In the genomic region with DNA sequence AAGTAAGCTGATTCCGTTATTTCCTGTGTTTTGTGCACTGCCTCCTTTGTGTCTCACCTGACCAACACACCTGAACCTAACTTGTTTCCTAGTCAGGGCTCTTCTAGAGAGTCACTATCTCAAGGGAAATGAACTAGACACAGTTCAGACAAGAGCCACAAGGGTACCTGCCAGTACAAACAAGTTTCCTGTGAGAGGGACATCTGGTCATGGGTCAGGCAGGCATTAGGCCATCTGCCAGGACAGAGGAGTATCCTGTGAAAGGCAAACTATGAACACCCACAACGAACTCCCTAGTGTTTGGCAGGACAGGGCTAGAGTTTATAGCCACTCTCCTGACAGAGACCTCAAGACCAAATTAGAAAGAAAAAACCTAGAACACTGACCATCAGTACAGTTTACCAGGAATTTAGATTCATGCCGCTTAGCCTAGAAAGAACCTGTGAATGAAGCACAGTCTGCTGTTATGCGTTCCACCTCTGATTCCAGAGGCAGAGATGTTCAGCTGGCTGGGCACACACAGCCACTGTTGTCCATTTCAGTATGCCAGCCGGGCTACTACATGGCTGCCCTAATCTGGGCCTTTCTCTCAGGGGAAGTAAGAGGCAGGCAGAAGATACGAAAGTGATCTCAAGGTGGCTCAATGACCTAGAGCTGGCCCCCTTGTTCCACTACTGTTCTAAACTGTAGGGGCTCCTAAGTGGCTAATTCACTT, we compare ENCODE assay signal across 13 cellular contexts. TPM values are rescaled to one million over a fixed set of nuclear protein-coding genes. Genes with fewer than 3 reads are reported as not detected.
A peak's percentile ranks its signal among the peaks of the same experiment; 100 is the strongest.
DNase-seq lines count a peak whose midpoint lies in the region; ATAC-seq, FAIRE-seq and TF ChIP-seq lines count a peak whose summit lies in the region.
"Had no signal": no experiment of that assay in that cellular context is flagged by ENCODE, and none has a peak within 500 bp of the region (broad histone marks: within the 10 kb centered on the region; RNA-seq: fewer than 3 reads in every experiment).

No MANE protein-coding gene starts in this region.

- no peak for FAIRE-seq in GM12878 (lab: Jason Lieb, UNC)

- H4K20me1 ChIP-seq in GM12878 (ENCODE audit: control insufficient read depth, insufficient read depth), result no peaks in the 10 kb centered on the region; the same call in 1 of the 2 replicates

- H3K4me1 Mint-ChIP-seq in CD4-positive, CD25-positive, alpha-beta regulatory T cell, result peaks cover 7 to 17% (median 14%) of the 10 kb centered on the region in 4 donors
- peaks cover 2% of the 10 kb centered on the region for H3K4me1 Mint-ChIP-seq in memory B cell
- H3K4me1 Mint-ChIP-seq: neural progenitor cell had no signal

- no peak overlapping the region for H3K4me3 Mint-ChIP-seq in CD4-positive, CD25-positive, alpha-beta regulatory T cell
- no peak overlapping the region for H3K4me3 Mint-ChIP-seq in memory B cell
- H3K4me3 Mint-ChIP-seq: neural progenitor cell had no signal

- RAD21 ChIA-PET in GM12878 (lab: Charles Lee; ENCODE audit: unreplicated experiment), result interaction anchor here (0.6 kb wide), 1 partner anchor 14 kb away, joined by 4 read pairs; no protein-coding TSS in a partner anchor

- no peaks in the 10 kb centered on the region for H3K27me3 ChIP-seq in CD4-positive, CD25-positive, alpha-beta regulatory T cell (ENCODE audit: control insufficient read depth, insufficient read depth, low read length)
- no peaks in the 10 kb centered on the region for H3K27me3 ChIP-seq in GM12878 (replicated peaks in 1 of 2; ENCODE audit: control insufficient read depth in 2 of 2, insufficient read depth in 2 of 2, low read length in 1 of 2)
- H3K27me3 ChIP-seq: hepatocyte, neural progenitor cell, vagina had no signal

- TF ChIP-seq POLR2A in GM12878 (IDR thresholded peaks at IDR 0.05; ENCODE audit: low read depth, low read length), result no peak

- peak in 1 of 3 donors; percentile 20 for DNase-seq in CD4-positive, CD25-positive, alpha-beta regulatory T cell
- DNase-seq in GM12878 (ENCODE audit: low read depth, low spot score) (no peak), memory B cell (ENCODE audit: low spot score in 2 of 2) (no peak), AML-193 (lab: John Stamatoyannopoulos, UW) (no peak), globus pallidus (ENCODE audit: low spot score) (no peak)
- DNase-seq in activated CD4-positive, CD25-positive, alpha-beta regulatory T cell treated with anti-CD3 and anti-CD28 coated beads, Interleukin-2, amount 50 U/mL, for 72 hours, result no peak
- DNase-seq: DND-41, NCI-H2029 had no signal

- H3K27ac ChIP-seq in CD4-positive, CD25-positive, alpha-beta regulatory T cell (ENCODE audit: insufficient read depth, low read length, poor library complexity, severe bottlenecking), result no peak overlapping the region
- H3K27ac ChIP-seq in GM12878 (ENCODE audit: control insufficient read depth, insufficient read depth), result peak overlapping the region; percentile 25
- H3K27ac ChIP-seq: hepatocyte, neural progenitor cell, vagina had no signal

- ATAC-seq in CD4-positive, CD25-positive, alpha-beta regulatory T cell (ENCODE audit: low read depth in 2 of 2), result no peak
- ATAC-seq in HG02885 (IDR thresholded peaks at IDR 0.05; ENCODE audit: poor library complexity, unreplicated experiment) (peak; percentile 7), GM12878 (no peak; the same call in 2 of the 3 replicates), memory B cell (ENCODE audit: low read depth) (no peak), GM18517 (IDR thresholded peaks at IDR 0.05; ENCODE audit: unreplicated experiment) (no peak)

- CTCF ChIA-PET in GM12878 (lab: Yijun Ruan, JAX), result interaction anchor here (4.9 kb wide), 1 partner anchor 24 kb away, joined by 24 read pairs; no protein-coding TSS in a partner anchor

- POLR2A ChIA-PET in GM12878 (lab: Charles Lee), result no interaction called here

- H3K4me1 ChIP-seq in CD4-positive, CD25-positive, alpha-beta regulatory T cell (ENCODE audit: control insufficient read depth, insufficient read depth, low read length, poor library complexity, severe bottlenecking), result no peaks in the 10 kb centered on the region
- H3K4me1 ChIP-seq in GM12878 (ENCODE audit: control insufficient read depth, insufficient read depth, low read length), result peaks cover 9% of the 10 kb centered on the region
- H3K4me1 ChIP-seq: neural progenitor cell, vagina had no signal

- no peak for TF ChIP-seq RAD21 in GM12878 (IDR thresholded peaks at IDR 0.05; ENCODE audit: insufficient read depth, low read depth, low read length)

- H3K9me3 ChIP-seq in CD4-positive, CD25-positive, alpha-beta regulatory T cell (ENCODE audit: control insufficient read depth in 2 of 2, low read length in 2 of 2), result no peaks in the 10 kb centered on the region
- H3K9me3 ChIP-seq in GM12878 (replicated peaks; ENCODE audit: control insufficient read depth, insufficient read depth, low read length), result no peaks in the 10 kb centered on the region
- H3K9me3 ChIP-seq: vagina had no signal

- H3K79me2 ChIP-seq in GM12878 (ENCODE audit: control insufficient read depth, insufficient read depth, low read length), result no peaks in the 10 kb centered on the region
- H3K79me2 ChIP-seq: hepatocyte had no signal

- BruUV-seq in GM12878 (replicated peaks; lab: Mats Ljungman, UMichigan), result no TSS peak

- H3K4me2 ChIP-seq in GM12878 (ENCODE audit: control insufficient read depth, insufficient read depth), result no peak overlapping the region; the same call in 1 of the 2 replicates
- H3K4me2 ChIP-seq: hepatocyte, neural progenitor cell had no signal

- H3K27me3 Mint-ChIP-seq in CD4-positive, CD25-positive, alpha-beta regulatory T cell, result no peaks in the 10 kb centered on the region
- no peaks in the 10 kb centered on the region for H3K27me3 Mint-ChIP-seq in memory B cell

- SMC1A ChIA-PET in GM12878 (lab: Charles Lee; ENCODE audit: uncharacterized antibody, unreplicated experiment), result interaction anchor here (1.0 kb wide), 1 partner anchor 10 kb away, joined by 5 read pairs; no protein-coding TSS in a partner anchor

- in situ Hi-C loops in GM12878 (cut with MboI), result loop anchor here (10.0 kb wide), 1 partner anchor 313 kb away; no protein-coding TSS in a partner anchor

- intact Hi-C loops in GM12878 (cut with micrococcal nuclease; ENCODE audit: unreplicated experiment), result no loop called here

- no peak overlapping the region for H3K4me3 ChIP-seq in CD4-positive, CD25-positive, alpha-beta regulatory T cell (ENCODE audit: low read depth, low read length)
- H3K4me3 ChIP-seq in GM12878, result no peak overlapping the region
- H3K4me3 ChIP-seq: hepatocyte, neural progenitor cell, vagina had no signal

- no peak overlapping the region for H2AFZ ChIP-seq in GM12878 (ENCODE audit: control insufficient read depth, low read depth, low read length)
- H2AFZ ChIP-seq: hepatocyte, neural progenitor cell had no signal

- TF ChIP-seq EP300 in GM12878 (IDR thresholded peaks at IDR 0.05; ENCODE audit: borderline replicate concordance in 1 of 2, control insufficient read depth in 1 of 2, low read depth in 2 of 2, low read length in 2 of 2), result no peak

- TF ChIP-seq CTCF in GM12878 (IDR thresholded peaks at IDR 0.05 in 2 of 3, conservative IDR thresholded peaks at IDR 0.05 in 1 of 3; ENCODE audit: control insufficient read depth in 2 of 3, extremely low read depth in 1 of 3, insufficient read depth in 1 of 3, low read depth in 3 of 3, low read length in 3 of 3), result no peak

- H3K9me3 Mint-ChIP-seq in CD4-positive, CD25-positive, alpha-beta regulatory T cell, result no peaks in the 10 kb centered on the region
- H3K9me3 Mint-ChIP-seq in memory B cell, result no peaks in the 10 kb centered on the region
- H3K9me3 Mint-ChIP-seq: neural progenitor cell had no signal

- peaks cover 92% of the 10 kb centered on the region for H3K36me3 ChIP-seq in CD4-positive, CD25-positive, alpha-beta regulatory T cell (ENCODE audit: control insufficient read depth, insufficient read depth, low read length)
- H3K36me3 ChIP-seq in GM12878 (ENCODE audit: control insufficient read depth in 2 of 2, insufficient read depth in 2 of 2, low read length in 1 of 2), result peaks cover 24 to 48% of the 10 kb centered on the region in 2 experiments

- peaks cover 50% of the 10 kb centered on the region for H3K36me3 Mint-ChIP-seq in CD4-positive, CD25-positive, alpha-beta regulatory T cell
- H3K36me3 Mint-ChIP-seq in memory B cell, result peaks cover 30% of the 10 kb centered on the region

- H3K9ac ChIP-seq in GM12878 (ENCODE audit: control insufficient read depth, insufficient read depth, low read length), result no peak overlapping the region
- H3K9ac ChIP-seq: neural progenitor cell had no signal

- WGBS in GM12878 (ENCODE audit: insufficient coverage, insufficient replicate concordance, low lambda C conversion rate, missing lambda C conversion rate), result 54% methylated on average over 6 of the region's 6 CpGs

- peak overlapping the region; percentile 72 to 96 (median 82) for H3K27ac Mint-ChIP-seq in CD4-positive, CD25-positive, alpha-beta regulatory T cell
- peak overlapping the region; percentile 75 for H3K27ac Mint-ChIP-seq in memory B cell
- H3K27ac Mint-ChIP-seq: neural progenitor cell had no signal

RNA-seq across cellular contexts. Expression of a gene that starts 20.7 kb away (rescaled TPM):
- total RNA-seq in CD4-positive, CD25-positive, alpha-beta regulatory T cell, result 202 TPM
- polyA plus RNA-seq in CD4-positive, CD25-positive, alpha-beta regulatory T cell, result 100 to 1,000 TPM; 147 to 156 (median 152) TPM
- 319 and 340 TPM in 2 replicates for total RNA-seq in GM12878 (2013; cell fraction: nucleolus; rRNA removed)
- 27.0 and 31.0 TPM in 2 replicates for total RNA-seq in GM12878 (2014; rRNA removed)
- total RNA-seq in GM12878 (2014; rRNA removed; fragmentation: Illumina TruSeq; extraction: Trizol), result 28.5 and 29.0 TPM in 2 replicates
- 41.9 and 45.5 TPM in 2 replicates for total RNA-seq in GM12878 (2021)
- polyA plus RNA-seq in GM12878 (2011; ENCODE audit: low read depth), result 30.1 TPM
- polyA plus RNA-seq in GM12878 (2011; rRNA removed), result 32.4 and 42.4 TPM in 2 replicates
- polyA plus RNA-seq in GM12878 (2011; cell fraction: cytosol; rRNA removed), result 22.5 and 30.2 TPM in 2 replicates
- 48.5 and 53.6 TPM in 2 replicates for polyA plus RNA-seq in GM12878 (2011; cell fraction: nucleus; rRNA removed)
- polyA plus RNA-seq in GM12878 (2012), result 42.0 and 45.0 TPM in 2 replicates
- 24.3 and 27.4 TPM in 2 replicates for polyA plus RNA-seq in GM12878 (2014; fragmentation: Illumina TruSeq; extraction: Trizol)
- polyA plus RNA-seq in GM12878 (2014; fragmentation: Nextera tagmentation; extraction: Ambion mirVana), result 1 to 10 TPM; 7.6 to 9.6 TPM
- 22.4 and 24.5 TPM in 2 replicates for polyA plus RNA-seq in GM12878 (2014; rRNA removed)
- 10 to 100 TPM; 41.0 to 49.4 TPM for polyA plus RNA-seq in GM12878 (2016; fragmentation: Nextera tagmentation; extraction: Ambion mirVana)
- 72.0 and 85.2 TPM in 2 replicates for polyA minus RNA-seq in GM12878 (2011; rRNA and poly(A)+ RNA removed)
- polyA minus RNA-seq in GM12878 (2011; cell fraction: cytosol; rRNA and poly(A)+ RNA removed), result 22.8 and 24.6 TPM in 2 replicates
- polyA minus RNA-seq in GM12878 (2011; cell fraction: nucleus; rRNA and poly(A)+ RNA removed), result 32.6 and 51.8 TPM in 2 replicates

RNA-seq across cellular contexts. Expression of a gene that starts 39.0 kb away (rescaled TPM):
- 48.5 TPM for total RNA-seq in CD4-positive, CD25-positive, alpha-beta regulatory T cell
- 10 to 100 TPM; 17.8 to 29.5 (median 21.6) TPM for polyA plus RNA-seq in CD4-positive, CD25-positive, alpha-beta regulatory T cell
- 145 and 152 TPM in 2 replicates for total RNA-seq in GM12878 (2013; cell fraction: nucleolus; rRNA removed)
- total RNA-seq in GM12878 (2014; rRNA removed) (52.0 and 53.5 TPM in 2 replicates), GM12878 (2014; rRNA removed; fragmentation: Illumina TruSeq; extraction: Trizol) (52.1 and 53.3 TPM in 2 replicates), GM12878 (2021) (73.5 and 78.5 TPM in 2 replicates)
- 25.4 TPM for polyA plus RNA-seq in GM12878 (2011; ENCODE audit: low read depth)
- polyA plus RNA-seq in GM12878 (2011; rRNA removed) (52.6 and 52.8 TPM in 2 replicates), GM12878 (2014; fragmentation: Illumina TruSeq; extraction: Trizol) (54.7 and 56.5 TPM in 2 replicates), GM12878 (2014; fragmentation: Nextera tagmentation; extraction: Ambion mirVana) (10 to 100 TPM; 10.7 to 16.3 TPM), GM12878 (2014; rRNA removed) (45.8 and 50.4 TPM in 2 replicates), GM12878 (2016; fragmentation: Nextera tagmentation; extraction: Ambion mirVana) (10 to 100 TPM; 46.7 to 50.1 TPM)
- polyA plus RNA-seq in GM12878 (2011; cell fraction: cytosol; rRNA removed), result 40.8 and 44.8 TPM in 2 replicates
- 31.3 and 35.2 TPM in 2 replicates for polyA plus RNA-seq in GM12878 (2011; cell fraction: nucleus; rRNA removed)
- polyA plus RNA-seq in GM12878 (2012), result 20.8 and 24.8 TPM in 2 replicates
- polyA minus RNA-seq in GM12878 (2011; rRNA and poly(A)+ RNA removed), result 106 and 135 TPM in 2 replicates
- 24.8 and 25.9 TPM in 2 replicates for polyA minus RNA-seq in GM12878 (2011; cell fraction: cytosol; rRNA and poly(A)+ RNA removed)
- 32.6 and 66.3 TPM in 2 replicates for polyA minus RNA-seq in GM12878 (2011; cell fraction: nucleus; rRNA and poly(A)+ RNA removed)
